In the genomic region with DNA sequence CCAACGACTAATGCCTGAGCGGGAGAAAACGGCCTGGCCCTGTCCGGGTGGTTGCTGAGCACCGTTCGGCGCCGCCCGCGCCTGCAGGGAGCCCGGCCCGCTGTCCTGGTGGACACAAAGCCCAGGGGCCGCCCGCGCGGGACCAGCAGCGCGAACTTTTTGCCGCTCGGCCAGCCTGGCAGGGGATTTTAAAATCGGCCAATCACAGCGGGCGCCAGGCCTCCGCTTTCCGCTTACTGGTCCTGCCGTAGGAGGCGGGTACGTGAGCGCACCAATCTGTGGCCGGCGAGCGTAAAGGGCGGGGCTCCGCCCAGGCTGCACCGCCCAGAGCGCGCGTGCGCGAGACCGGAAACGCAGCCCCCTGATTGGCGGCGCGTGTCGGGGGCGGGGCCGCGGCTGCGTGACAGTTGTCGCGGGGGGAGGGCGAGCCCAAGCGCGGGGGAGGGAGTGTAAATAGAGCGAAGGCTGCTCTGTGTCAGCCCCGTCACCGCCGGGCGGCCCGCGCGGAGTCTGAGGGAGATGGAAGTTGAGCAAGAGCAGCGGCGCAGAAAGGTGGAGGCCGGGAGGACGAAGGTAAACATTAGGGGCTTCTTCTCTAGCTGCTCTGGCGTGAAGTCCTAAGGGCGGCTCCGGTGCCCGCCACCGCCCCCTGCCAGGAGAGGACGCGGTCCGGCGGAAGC, we compare ENCODE assay signal across 9 cellular contexts. TPM values are rescaled to one million over a fixed set of nuclear protein-coding genes. Genes with fewer than 3 reads are reported as not detected.
DNase-seq lines count a peak whose midpoint lies in the region; ATAC-seq, FAIRE-seq and TF ChIP-seq lines count a peak whose summit lies in the region.
"Had no signal": no experiment of that assay in that cellular context is flagged by ENCODE, and none has a peak within 500 bp of the region (broad histone marks: within the 10 kb centered on the region; RNA-seq: fewer than 3 reads in every experiment).

A gene (minus strand): TSS at position 161 of the 680 bp plus-strand sequence. CDS start 1,132 bp downstream, outside the sequence.
A gene with protein sequence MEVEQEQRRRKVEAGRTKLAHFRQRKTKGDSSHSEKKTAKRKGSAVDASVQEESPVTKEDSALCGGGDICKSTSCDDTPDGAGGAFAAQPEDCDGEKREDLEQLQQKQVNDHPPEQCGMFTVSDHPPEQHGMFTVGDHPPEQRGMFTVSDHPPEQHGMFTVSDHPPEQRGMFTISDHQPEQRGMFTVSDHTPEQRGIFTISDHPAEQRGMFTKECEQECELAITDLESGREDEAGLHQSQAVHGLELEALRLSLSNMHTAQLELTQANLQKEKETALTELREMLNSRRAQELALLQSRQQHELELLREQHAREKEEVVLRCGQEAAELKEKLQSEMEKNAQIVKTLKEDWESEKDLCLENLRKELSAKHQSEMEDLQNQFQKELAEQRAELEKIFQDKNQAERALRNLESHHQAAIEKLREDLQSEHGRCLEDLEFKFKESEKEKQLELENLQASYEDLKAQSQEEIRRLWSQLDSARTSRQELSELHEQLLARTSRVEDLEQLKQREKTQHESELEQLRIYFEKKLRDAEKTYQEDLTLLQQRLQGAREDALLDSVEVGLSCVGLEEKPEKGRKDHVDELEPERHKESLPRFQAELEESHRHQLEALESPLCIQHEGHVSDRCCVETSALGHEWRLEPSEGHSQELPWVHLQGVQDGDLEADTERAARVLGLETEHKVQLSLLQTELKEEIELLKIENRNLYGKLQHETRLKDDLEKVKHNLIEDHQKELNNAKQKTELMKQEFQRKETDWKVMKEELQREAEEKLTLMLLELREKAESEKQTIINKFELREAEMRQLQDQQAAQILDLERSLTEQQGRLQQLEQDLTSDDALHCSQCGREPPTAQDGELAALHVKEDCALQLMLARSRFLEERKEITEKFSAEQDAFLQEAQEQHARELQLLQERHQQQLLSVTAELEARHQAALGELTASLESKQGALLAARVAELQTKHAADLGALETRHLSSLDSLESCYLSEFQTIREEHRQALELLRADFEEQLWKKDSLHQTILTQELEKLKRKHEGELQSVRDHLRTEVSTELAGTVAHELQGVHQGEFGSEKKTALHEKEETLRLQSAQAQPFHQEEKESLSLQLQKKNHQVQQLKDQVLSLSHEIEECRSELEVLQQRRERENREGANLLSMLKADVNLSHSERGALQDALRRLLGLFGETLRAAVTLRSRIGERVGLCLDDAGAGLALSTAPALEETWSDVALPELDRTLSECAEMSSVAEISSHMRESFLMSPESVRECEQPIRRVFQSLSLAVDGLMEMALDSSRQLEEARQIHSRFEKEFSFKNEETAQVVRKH (N-terminal part only) (plus strand): TSS at position 447 of the 680 bp plus-strand sequence. CDS start 73 bp downstream, at position 520.

- peak within 1 kb of the TSS; percentile 92 for H3K4me2 ChIP-seq in keratinocyte (ENCODE audit: control insufficient read depth, extremely low read depth, insufficient read depth, low read depth, low read length)

- H3K27ac ChIP-seq in keratinocyte (ENCODE audit: control insufficient read depth, insufficient read depth, low read length), result peak within 1 kb of the TSS; percentile 95

- peak within 1 kb of the TSS; percentile 87 to 99 (median 90) for H3K4me3 ChIP-seq in keratinocyte (ENCODE audit: control insufficient read depth in 2 of 3, extremely low read depth in 1 of 3, insufficient read depth in 2 of 3, low read depth in 1 of 3, low read length in 3 of 3)

- no peak for TF ChIP-seq CTCF in keratinocyte (optimal IDR thresholded peaks at IDR 0.05 in 1 of 3, IDR thresholded peaks at IDR 0.05 in 1 of 3, conservative IDR thresholded peaks at IDR 0.05 in 1 of 3; ENCODE audit: extremely low read depth in 1 of 3, insufficient read depth in 2 of 3, low read length in 3 of 3)

- TF ChIP-seq POLR2A in GM19193 (IDR thresholded peaks at IDR 0.05; ENCODE audit: extremely low read depth, insufficient read depth, insufficient read length), result peak; percentile 80

- DNase-seq in AML-193 (lab: John Stamatoyannopoulos, UW) (peak; percentile 93 to 96), NCI-H460 (ENCODE audit: extremely low read depth, low read depth) (peak; percentile 92), cerebellar cortex (ENCODE audit: low spot score) (peak; percentile 97), keratinocyte (ENCODE audit: low read depth, low spot score) (peak; percentile 81)
- peak; percentile 91 to 97 (median 96) for DNase-seq in stimulated activated CD4-positive, alpha-beta T cell treated with anti-CD3 and anti-CD28 coated beads, Interleukin-12 subunit alpha, Interleukin-12 subunit beta, amount 100 ng/mL, for 48 hours (ENCODE audit: low read depth in 2 of 3, low spot score in 1 of 3)

- peaks cover 2% of the 10 kb centered on the region for H3K9me1 ChIP-seq in keratinocyte (ENCODE audit: control insufficient read depth, extremely low read depth, insufficient read depth, low read length)

- peak; percentile 80 for ATAC-seq in HG03432 (IDR thresholded peaks at IDR 0.05; ENCODE audit: unreplicated experiment)
- ATAC-seq in activated CD4-positive, CD25-positive, alpha-beta regulatory T cell treated with anti-CD3 and anti-CD28 coated beads, Interleukin-2, amount 50 U/mL, for 24 hours, result peak; percentile 86

- FAIRE-seq in keratinocyte (lab: Jason Lieb, UNC), result no peak
- FAIRE-seq: endometrium had no signal

- peak within 1 kb of the TSS; percentile 97 for H3K9ac ChIP-seq in keratinocyte (ENCODE audit: control insufficient read depth, extremely low read depth, insufficient read depth, low read length)

- no peaks in the 10 kb centered on the region for H3K9me3 ChIP-seq in keratinocyte (ENCODE audit: control insufficient read depth, low read depth, low read length)

- peak within 1 kb of the TSS; percentile 63 for H2AFZ ChIP-seq in keratinocyte (ENCODE audit: control insufficient read depth, low read length)

- peaks cover 3 to 7% of the 10 kb centered on the region in 2 experiments for H3K36me3 ChIP-seq in keratinocyte (ENCODE audit: control insufficient read depth in 2 of 2, extremely low read depth in 1 of 2, insufficient read depth in 2 of 2, low read length in 2 of 2)

- peaks cover 59% of the 10 kb centered on the region for H3K79me2 ChIP-seq in keratinocyte (ENCODE audit: control insufficient read depth, insufficient read depth, low read length)

- H4K20me1 ChIP-seq in keratinocyte (ENCODE audit: control insufficient read depth, extremely low read depth, insufficient read depth, low read length), result no peaks in the 10 kb centered on the region

- no peaks in the 10 kb centered on the region for H3K27me3 ChIP-seq in keratinocyte (ENCODE audit: control insufficient read depth, extremely low read depth, insufficient read depth, low read length)

- dilution Hi-C loops in keratinocyte (cut with MboI; ENCODE audit: extremely low pct_ligation_motif_present, low sequenced_read_pairs), result no loop called here

- peaks cover 23% of the 10 kb centered on the region for H3K4me1 ChIP-seq in keratinocyte (ENCODE audit: control insufficient read depth, extremely low read depth, insufficient read depth, low read length)

RNA-seq across cellular contexts. Expression of the first gene that starts in this region (rescaled TPM):
- total RNA-seq in NCI-H460 (2014; rRNA removed; shearing (Covaris generic)), result 4.4 TPM in 2 replicates
- polyA plus RNA-seq in NCI-H460 (2014; cell fraction: nucleus; rRNA removed), result 63.4 and 68.1 TPM in 2 replicates
- polyA plus RNA-seq in keratinocyte, result 0.50 to 1.4 TPM (median 1.2 TPM) in 3 replicates
- polyA plus RNA-seq in keratinocyte (2011; ENCODE audit: low read depth), result 0.16 TPM
- polyA plus RNA-seq in keratinocyte (2011; cell fraction: cytosol; rRNA removed), result 0.35 and 0.65 TPM in 2 replicates
- polyA plus RNA-seq in keratinocyte (2011; cell fraction: nucleus; rRNA removed), result 2.5 and 3.4 TPM in 2 replicates
- polyA plus RNA-seq in keratinocyte (2012; ENCODE audit: low replicate concordance), result 0.55 and 1.5 TPM in 2 replicates
- polyA minus RNA-seq in keratinocyte, result 1.1 to 2.2 TPM (median 1.8 TPM) in 3 replicates
- polyA minus RNA-seq in keratinocyte (2011; cell fraction: cytosol; rRNA and poly(A)+ RNA removed), result 1.3 TPM
- 1.2 and 1.3 TPM in 2 replicates for polyA minus RNA-seq in keratinocyte (2011; cell fraction: nucleus; rRNA and poly(A)+ RNA removed)

RNA-seq across cellular contexts. Expression of the second gene that starts in this region (rescaled TPM):
- 11.1 and 14.1 TPM in 2 replicates for total RNA-seq in NCI-H460 (2014; rRNA removed; shearing (Covaris generic))
- 62.2 and 89.4 TPM in 2 replicates for polyA plus RNA-seq in NCI-H460 (2014; cell fraction: nucleus; rRNA removed)
- 7.6 to 9.8 TPM (median 8.9 TPM) in 3 replicates for polyA plus RNA-seq in keratinocyte
- 23.1 TPM for polyA plus RNA-seq in keratinocyte (2011; ENCODE audit: low read depth)
- 3.9 and 4.2 TPM in 2 replicates for polyA plus RNA-seq in keratinocyte (2011; cell fraction: cytosol; rRNA removed)
- 33.4 and 35.2 TPM in 2 replicates for polyA plus RNA-seq in keratinocyte (2011; cell fraction: nucleus; rRNA removed)
- 6.6 and 8.9 TPM in 2 replicates for polyA plus RNA-seq in keratinocyte (2012; ENCODE audit: low replicate concordance)
- polyA minus RNA-seq in keratinocyte, result 26.3 to 41.6 TPM (median 28.7 TPM) in 3 replicates
- polyA minus RNA-seq in keratinocyte (2011; cell fraction: cytosol; rRNA and poly(A)+ RNA removed), result 3.5 TPM
- polyA minus RNA-seq in keratinocyte (2011; cell fraction: nucleus; rRNA and poly(A)+ RNA removed), result 19.8 and 22.7 TPM in 2 replicates

Comparison
In these comparisons a context has a peak if more than half of its experiments do, and no peak if none do; other contexts are left out.
1. Peak in every context shown above with its lines: DNase-seq, ATAC-seq, H3K4me3 ChIP-seq and H3K27ac ChIP-seq.